ENCODE assay signal across 1 cellular context in genomic region chr9:2620876-2621677, GRCh38.
TF ChIP-seq lines count a peak whose summit lies in the region.

No MANE protein-coding gene starts in this region.

TF ChIP-seq in HepG2, 621 proteins besides CTCF, POLR2A, EP300 and RAD21 (continued from another document and continues in another):
- no peak for TF ChIP-seq TIGD3 (CRISPR knock-in tag; IDR thresholded peaks at IDR 0.05; ENCODE audit: borderline replicate concordance)
- no peak for TF ChIP-seq ZNF232 (CRISPR knock-in tag; IDR thresholded peaks at IDR 0.05; ENCODE audit: borderline replicate concordance)
- no peak for TF ChIP-seq ZNF234 (CRISPR knock-in tag; conservative IDR thresholded peaks at IDR 0.05)
- TF ChIP-seq ZNF350 (CRISPR knock-in tag; IDR thresholded peaks at IDR 0.05; ENCODE audit: borderline replicate concordance, low read depth): peak; percentile 60; the same call in 1 of the 2 replicates
- no peak for TF ChIP-seq ZBED4 (CRISPR knock-in tag; IDR thresholded peaks at IDR 0.05; ENCODE audit: borderline replicate concordance)
- no peak for TF ChIP-seq SNAPC4 (CRISPR knock-in tag; IDR thresholded peaks at IDR 0.05)
- TF ChIP-seq HMGXB3 (CRISPR knock-in tag; IDR thresholded peaks at IDR 0.05; ENCODE audit: borderline replicate concordance): peak; percentile 58; the same call in 1 of the 2 replicates
- no peak for TF ChIP-seq ZNF564 (CRISPR knock-in tag; IDR thresholded peaks at IDR 0.05)
- no peak for TF ChIP-seq ZNF30 (CRISPR knock-in tag; IDR thresholded peaks at IDR 0.05)
- TF ChIP-seq ISL2 (CRISPR knock-in tag; IDR thresholded peaks at IDR 0.05): no peak
- peak; percentile 92 for TF ChIP-seq ZNF777 (CRISPR knock-in tag; IDR thresholded peaks at IDR 0.05)
- TF ChIP-seq AKAP8 (CRISPR knock-in tag; IDR thresholded peaks at IDR 0.05): no peak
- TF ChIP-seq ZKSCAN5 (CRISPR knock-in tag; IDR thresholded peaks at IDR 0.05): no peak
- TF ChIP-seq JUN (CRISPR knock-in tag; IDR thresholded peaks at IDR 0.05): no peak
- TF ChIP-seq E2F5 (CRISPR knock-in tag; conservative IDR thresholded peaks at IDR 0.05): no peak
- no peak for TF ChIP-seq ESRRA (CRISPR knock-in tag; IDR thresholded peaks at IDR 0.05; ENCODE audit: low read depth)
- TF ChIP-seq MED13 (CRISPR knock-in tag; IDR thresholded peaks at IDR 0.05): no peak
- peak; percentile 45; the same call in 1 of the 2 replicates for TF ChIP-seq CREBL2 (CRISPR knock-in tag; IDR thresholded peaks at IDR 0.05; ENCODE audit: borderline replicate concordance)
- TF ChIP-seq ZNF296 (CRISPR knock-in tag; conservative IDR thresholded peaks at IDR 0.05): no peak
- peak; percentile 95 for TF ChIP-seq CEBPG (CRISPR knock-in tag; IDR thresholded peaks at IDR 0.05)
- TF ChIP-seq SIX1 (CRISPR knock-in tag; IDR thresholded peaks at IDR 0.05; ENCODE audit: borderline replicate concordance): no peak
- TF ChIP-seq NCOA5 (CRISPR knock-in tag; IDR thresholded peaks at IDR 0.05): no peak
- TF ChIP-seq ASH2L (IDR thresholded peaks at IDR 0.05; ENCODE audit: insufficient read length, low read depth, low read length): no peak
- no peak for TF ChIP-seq AKNA (CRISPR knock-in tag; IDR thresholded peaks at IDR 0.05; ENCODE audit: borderline replicate concordance)
- no peak for TF ChIP-seq FOXA3 (CRISPR knock-in tag; IDR thresholded peaks at IDR 0.05)
- no peak for TF ChIP-seq MXI1 (IDR thresholded peaks at IDR 0.05; ENCODE audit: borderline replicate concordance, low read depth, low read length)
- no peak for TF ChIP-seq U2AF1 (optimal IDR thresholded peaks at IDR 0.05; ENCODE audit: low read depth, low read length)
- TF ChIP-seq ZBTB46 (CRISPR knock-in tag; IDR thresholded peaks at IDR 0.05; ENCODE audit: borderline replicate concordance): no peak
- no peak for TF ChIP-seq NFE2 (CRISPR knock-in tag; IDR thresholded peaks at IDR 0.05)
- TF ChIP-seq ZNF589 (CRISPR knock-in tag; conservative IDR thresholded peaks at IDR 0.05): no peak
- no peak for TF ChIP-seq E2F1 (CRISPR knock-in tag; IDR thresholded peaks at IDR 0.05)
- TF ChIP-seq ZNF775 (CRISPR knock-in tag; IDR thresholded peaks at IDR 0.05; ENCODE audit: borderline replicate concordance): no peak
- no peak for TF ChIP-seq DNMT3B (CRISPR knock-in tag; conservative IDR thresholded peaks at IDR 0.05)
